ENCODE assay signal across 1 cellular context in genomic region chr2:45011621-45012602, GRCh38.
TF ChIP-seq lines count a peak whose summit lies in the region.

No MANE protein-coding gene starts in this region.

TF ChIP-seq in H1, 55 proteins besides CTCF, POLR2A, EP300 and RAD21 (continued from another document):
- no peak for TF ChIP-seq SIN3A (conservative IDR thresholded peaks at IDR 0.05 in 1 of 2, IDR thresholded peaks at IDR 0.05 in 1 of 2; ENCODE audit: low read depth in 1 of 2, low read length in 2 of 2)
